Comparison of ENCODE assay signal across 8 cellular contexts in the genomic region with DNA sequence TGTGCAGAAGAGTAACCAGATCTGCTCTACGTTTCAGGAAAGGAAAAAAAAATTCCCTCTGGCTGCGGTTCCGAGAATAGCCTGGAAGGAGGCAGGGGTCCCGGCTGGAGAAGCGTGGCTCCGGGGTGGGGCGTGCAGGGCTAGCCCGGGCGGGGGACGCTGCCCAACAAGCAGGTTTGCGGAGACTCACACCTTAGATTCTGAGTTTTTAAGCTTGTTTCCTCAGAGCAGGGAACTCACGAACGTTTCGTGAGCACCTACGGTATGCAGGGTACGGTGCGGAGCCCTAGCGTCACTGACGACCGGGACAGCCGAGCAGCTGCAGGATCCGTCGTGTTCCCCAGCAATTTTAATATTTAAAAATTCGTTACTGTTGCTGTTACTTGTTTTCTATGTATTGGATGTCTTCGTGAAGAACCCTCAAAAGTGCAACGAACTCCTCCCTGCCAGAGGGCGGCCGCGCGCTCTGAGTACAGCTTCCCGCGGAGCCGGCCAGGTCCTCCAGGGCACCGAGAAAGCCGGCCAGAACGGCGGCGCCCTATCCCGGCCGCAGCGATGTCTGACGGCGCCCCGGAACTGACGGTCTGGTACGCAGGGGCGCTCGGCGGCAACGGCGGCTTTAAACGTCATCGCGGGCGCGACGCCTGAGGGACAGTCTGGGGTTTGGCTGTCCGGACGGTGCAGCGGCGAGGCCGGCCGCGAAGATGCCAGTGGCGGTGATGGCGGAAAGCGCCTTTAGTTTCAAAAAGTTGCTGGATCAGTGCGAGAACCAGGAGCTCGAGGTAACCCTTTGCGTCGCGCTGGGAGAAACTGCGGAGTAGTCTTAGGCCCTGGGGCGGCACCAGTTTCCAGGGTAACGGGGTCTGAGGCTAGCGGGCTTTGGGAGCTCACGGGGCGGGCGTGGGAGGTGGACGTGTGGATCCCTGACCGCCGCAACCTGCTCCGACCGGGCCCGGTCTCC. TPM values are rescaled to one million over a fixed set of nuclear protein-coding genes. Genes with fewer than 3 reads are reported as not detected.
A peak's percentile ranks its signal among the peaks of the same experiment; 100 is the strongest.
DNase-seq lines count a peak whose midpoint lies in the region; ATAC-seq and TF ChIP-seq lines count a peak whose summit lies in the region.

TSS of gene COPS8 (plus strand) at position 629 of the 961 bp plus-strand sequence. CDS start at position 705, 76 bp downstream.

- ATAC-seq in GM19328 (IDR thresholded peaks at IDR 0.05; ENCODE audit: unreplicated experiment) (peak; percentile 99), HG03520 (IDR thresholded peaks at IDR 0.05; ENCODE audit: unreplicated experiment) (peak; percentile 98), left colon (peak; percentile 98)

- POLR2A ChIA-PET in activated CD4-positive, alpha-beta T cell treated with anti-CD3 and anti-CD28 coated beads, Interleukin-2, amount 10 ng/mL, durations not matched to agents 7 days and 5 days (lab: Charles Lee): interaction anchor here (1.0 kb wide), 2 partner anchors 11 to 24 kb away, joined by 3 to 5 read pairs; no protein-coding TSS in a partner anchor

- no peaks in the 10 kb centered on the region for H3K27me3 ChIP-seq in BLaER1 treated with 17β-estradiol and CSF1 and Interleukin-3, amounts not matched to agents 10 nM and 100 nM

- no peak for TF ChIP-seq CTCF in coronary artery (IDR thresholded peaks at IDR 0.05)

- no peaks in the 10 kb centered on the region for H3K27me3 Mint-ChIP-seq in activated CD4-positive, alpha-beta T cell treated with anti-CD3 and anti-CD28 coated beads, Interleukin-2, amount 10 ng/mL, durations not matched to agents 7 days and 5 days

- H3K36me3 Mint-ChIP-seq in activated CD4-positive, alpha-beta T cell treated with anti-CD3 and anti-CD28 coated beads, Interleukin-2, amount 10 ng/mL, durations not matched to agents 7 days and 5 days (ENCODE audit: low read depth): no peaks in the 10 kb centered on the region

- peaks cover 22% of the 10 kb centered on the region for H3K4me1 Mint-ChIP-seq in activated CD4-positive, alpha-beta T cell treated with anti-CD3 and anti-CD28 coated beads, Interleukin-2, amount 10 ng/mL, durations not matched to agents 7 days and 5 days

- H3K4me2 ChIP-seq in BLaER1 treated with 17β-estradiol and CSF1 and Interleukin-3, amounts not matched to agents 10 nM and 100 nM: peak within 1 kb of the TSS; percentile 84 to 98 (median 91)

- CTCF ChIA-PET in activated CD4-positive, alpha-beta T cell treated with anti-CD3 and anti-CD28 coated beads, Interleukin-2, amount 10 ng/mL, durations not matched to agents 7 days and 5 days (lab: Charles Lee): interaction anchor here (0.9 to 1.9 kb wide), 8 partner anchors 8 to 660 kb away, joined by 3 to 5 read pairs (median 3); no protein-coding TSS in a partner anchor

- H3K4me3 ChIP-seq in BLaER1 treated with 17β-estradiol and CSF1 and Interleukin-3, amounts not matched to agents 10 nM and 100 nM: peak within 1 kb of the TSS; percentile 71 to 98 (median 88)
- H3K4me3 ChIP-seq in coronary artery: peak within 1 kb of the TSS; percentile 76

- H3K27ac ChIP-seq in BLaER1 treated with 17β-estradiol and CSF1 and Interleukin-3, amounts not matched to agents 10 nM and 100 nM: peak within 1 kb of the TSS; percentile 63 to 86 (median 79)
- peak within 1 kb of the TSS; percentile 68 to 76 for H3K27ac ChIP-seq in coronary artery

- peaks cover 14 to 32% (median 30%) of the 10 kb centered on the region in 11 experiments for H3K36me3 ChIP-seq in BLaER1 treated with 17β-estradiol and CSF1 and Interleukin-3, amounts not matched to agents 10 nM and 100 nM

- DNase-seq in NCI-H69 (lab: John Stamatoyannopoulos, UW) (peak; percentile 92), coronary artery (ENCODE audit: low spot score) (peak; percentile 97), left colon (peak; percentile 94 to 97)
- peak; percentile 93 for DNase-seq in activated CD4-positive, alpha-beta T cell treated with anti-CD3 and anti-CD28 coated beads, Interleukin-2, amount 10 ng/mL, durations not matched to agents 7 days and 5 days
- DNase-seq in stimulated activated CD4-positive, alpha-beta T cell treated with anti-CD3 and anti-CD28 coated beads, Interleukin-1b, Interleukin-23, amount 100 ng/mL, for 48 hours: peak; percentile 91

- peak within 1 kb of the TSS; percentile 95 for H3K4me3 Mint-ChIP-seq in activated CD4-positive, alpha-beta T cell treated with anti-CD3 and anti-CD28 coated beads, Interleukin-2, amount 10 ng/mL, durations not matched to agents 7 days and 5 days

- peaks cover 0 to 37% (median 2%) of the 10 kb centered on the region in 11 experiments; a peak in 9 of 22 replicates for H4K20me1 ChIP-seq in BLaER1 treated with 17β-estradiol and CSF1 and Interleukin-3, amounts not matched to agents 10 nM and 100 nM

- no peaks in the 10 kb centered on the region for H3K9me3 ChIP-seq in BLaER1 treated with 17β-estradiol and CSF1 and Interleukin-3, amounts not matched to agents 10 nM and 100 nM (replicated peaks in 1 of 11)

- intact Hi-C loops in left colon (cut with DNase I, micrococcal nuclease): no loop called here

- peaks cover 14 to 27% (median 20%) of the 10 kb centered on the region in 10 experiments for H3K4me1 ChIP-seq in BLaER1 treated with 17β-estradiol and CSF1 and Interleukin-3, amounts not matched to agents 10 nM and 100 nM

- H3K9me3 Mint-ChIP-seq in activated CD4-positive, alpha-beta T cell treated with anti-CD3 and anti-CD28 coated beads, Interleukin-2, amount 10 ng/mL, durations not matched to agents 7 days and 5 days: no peaks in the 10 kb centered on the region

- H3K9ac ChIP-seq in BLaER1 treated with 17β-estradiol and CSF1 and Interleukin-3, amounts not matched to agents 10 nM and 100 nM: peak within 1 kb of the TSS; percentile 78 to 92 (median 89)

- peak within 1 kb of the TSS; percentile 98 for H3K27ac Mint-ChIP-seq in activated CD4-positive, alpha-beta T cell treated with anti-CD3 and anti-CD28 coated beads, Interleukin-2, amount 10 ng/mL, durations not matched to agents 7 days and 5 days

RNA-seq across cellular contexts. Expression of gene COPS8, which starts in this region (rescaled TPM):
- total RNA-seq in activated CD4-positive, alpha-beta T cell treated with anti-CD3 and anti-CD28 coated beads, Interleukin-2, amount 10 ng/mL, durations not matched to agents 7 days and 5 days: 10 to 100 TPM; 43.4 to 50.1 TPM
- 10 to 100 TPM; 22.9 to 24.7 TPM for total RNA-seq in left colon

Comparison
In these comparisons a context has a peak if more than half of its experiments do, and no peak if none do; other contexts are left out.
1. Peak in every context shown above with its lines: DNase-seq, ATAC-seq, H3K4me3 ChIP-seq and H3K27ac ChIP-seq.